ENCODE assay signal across 8 cellular contexts in genomic region chr11:6612008-6612815, GRCh38. TPM values are rescaled to one million over a fixed set of nuclear protein-coding genes. Genes with fewer than 3 reads are reported as not detected.
DNase-seq lines count a peak whose midpoint lies in the region; ATAC-seq, FAIRE-seq and TF ChIP-seq lines count a peak whose summit lies in the region.

TAF10 (minus strand) TSS chr11:6612216; CDS start chr11:6612189, 27 bp downstream.

- H3K4me1 Mint-ChIP-seq in activated CD4-positive, alpha-beta T cell treated with anti-CD3 and anti-CD28 coated beads for 36 hours = peaks cover 44% of the 10 kb centered on the region
- H3K4me1 Mint-ChIP-seq in chondrocyte (ENCODE audit: low read depth) = peaks cover 3% of the 10 kb centered on the region

- DNase-seq in BE2C (peak; percentile 93), GM19239 (ENCODE audit: insufficient read length, low spot score) (peak; percentile 78), NCI-H524 (lab: John Stamatoyannopoulos, UW) (peak; percentile 79 to 87), chondrocyte (ENCODE audit: low spot score) (peak; percentile 99), kidney glomerular epithelial cell (lab: John Stamatoyannopoulos, UW) (peak; percentile 89)
- peak; percentile 97 for DNase-seq in activated CD4-positive, alpha-beta T cell treated with anti-CD3 and anti-CD28 coated beads for 36 hours
- peak; percentile 90 to 94 for DNase-seq in stimulated activated CD4-positive, alpha-beta T cell treated with anti-CD3 and anti-CD28 coated beads, Interleukin-15, amount 100 ng/mL, for 48 hours (ENCODE audit: low read depth in 2 of 2)

- no peak within 1 kb of the TSS for H3K4me3 Mint-ChIP-seq in activated CD4-positive, alpha-beta T cell treated with anti-CD3 and anti-CD28 coated beads for 36 hours
- peak within 1 kb of the TSS; percentile 77 for H3K4me3 Mint-ChIP-seq in chondrocyte (ENCODE audit: unreplicated experiment)

- intact Hi-C loops in activated CD4-positive, alpha-beta T cell treated with anti-CD3 and anti-CD28 coated beads for 36 hours (cut with DNase I, micrococcal nuclease) = loop anchor here (1.0 to 10.0 kb wide), 6 partner anchors 9 to 927 kb away; partner anchors contain the start of genes ILK (in 2 of the 2), MRPL17 (in 2 of the 2), RRP8 (in 2 of the 2) and APBB1 (in 1 of the 2)

- H3K36me3 ChIP-seq in BE2C = peaks cover 9% of the 10 kb centered on the region

- no peaks in the 10 kb centered on the region for H3K9me3 ChIP-seq in BE2C

- POLR2A ChIA-PET in activated CD4-positive, alpha-beta T cell treated with anti-CD3 and anti-CD28 coated beads for 36 hours (lab: Charles Lee) = interaction anchor here (0.6 to 2.1 kb wide), 5 partner anchors 8 to 131 kb away, joined by 3 to 5 read pairs (median 4); partner anchors contain the start of genes ARFIP2, MRPL17 and TIMM10B

- CTCF ChIA-PET in activated CD4-positive, alpha-beta T cell treated with anti-CD3 and anti-CD28 coated beads for 36 hours (lab: Charles Lee) = interaction anchor here (0.5 to 2.9 kb wide), 16 partner anchors 10 to 906 kb away, joined by 3 to 13 read pairs (median 4); partner anchors contain the start of gene MRPL17

- TF ChIP-seq CTCF in BE2C (IDR thresholded peaks at IDR 0.05; ENCODE audit: low read depth, low read length) = no peak
- TF ChIP-seq CTCF in chondrocyte (IDR thresholded peaks at IDR 0.05) = no peak

- H3K27ac Mint-ChIP-seq in activated CD4-positive, alpha-beta T cell treated with anti-CD3 and anti-CD28 coated beads for 36 hours = peak within 1 kb of the TSS; percentile 93
- H3K27ac Mint-ChIP-seq in chondrocyte (ENCODE audit: unreplicated experiment) = peak within 1 kb of the TSS; percentile 91

- peak; percentile 87 for ATAC-seq in HG03442 (IDR thresholded peaks at IDR 0.05; ENCODE audit: unreplicated experiment)
- peak; percentile 85 for ATAC-seq in activated CD4-positive, alpha-beta T cell treated with anti-CD3 and anti-CD28 coated beads for 36 hours

- H3K4me3 ChIP-seq in BE2C (ENCODE audit: low read depth, low read length) = peak within 1 kb of the TSS; percentile 72

- no peaks in the 10 kb centered on the region for H3K9me3 Mint-ChIP-seq in activated CD4-positive, alpha-beta T cell treated with anti-CD3 and anti-CD28 coated beads for 36 hours (ENCODE audit: low read depth)
- no peaks in the 10 kb centered on the region for H3K9me3 Mint-ChIP-seq in chondrocyte (ENCODE audit: low read depth)

- FAIRE-seq in GM19239 (lab: Jason Lieb, UNC) = peak; percentile 95

- H3K27me3 ChIP-seq in BE2C = no peaks in the 10 kb centered on the region

- H3K36me3 Mint-ChIP-seq in activated CD4-positive, alpha-beta T cell treated with anti-CD3 and anti-CD28 coated beads for 36 hours (ENCODE audit: low read depth) = peaks cover 56% of the 10 kb centered on the region
- peaks cover 37% of the 10 kb centered on the region for H3K36me3 Mint-ChIP-seq in chondrocyte (ENCODE audit: low read depth)

- peaks cover 4% of the 10 kb centered on the region; the same call in 1 of the 2 replicates for H3K4me1 ChIP-seq in BE2C

- no peaks in the 10 kb centered on the region for H3K27me3 Mint-ChIP-seq in activated CD4-positive, alpha-beta T cell treated with anti-CD3 and anti-CD28 coated beads for 36 hours
- no peaks in the 10 kb centered on the region for H3K27me3 Mint-ChIP-seq in chondrocyte (ENCODE audit: low read depth)

RNA-seq across cellular contexts. Expression of gene TAF10, which starts in this region (rescaled TPM):
- 218 TPM for polyA plus RNA-seq in BE2C (2012; ENCODE audit: insufficient read depth, insufficient read length, low read depth)
- total RNA-seq in activated CD4-positive, alpha-beta T cell treated with anti-CD3 and anti-CD28 coated beads for 36 hours = 100 to 1,000 TPM; 133 to 152 TPM
- total RNA-seq in chondrocyte = 80.9 to 124 TPM (median 82.8 TPM) in 3 replicates

Comparison
In these comparisons a context has a peak if more than half of its experiments do, and no peak if none do; other contexts are left out.
1. Peak in every context shown above with its lines: DNase-seq, ATAC-seq and H3K4me3 ChIP-seq.